In the genomic region with DNA sequence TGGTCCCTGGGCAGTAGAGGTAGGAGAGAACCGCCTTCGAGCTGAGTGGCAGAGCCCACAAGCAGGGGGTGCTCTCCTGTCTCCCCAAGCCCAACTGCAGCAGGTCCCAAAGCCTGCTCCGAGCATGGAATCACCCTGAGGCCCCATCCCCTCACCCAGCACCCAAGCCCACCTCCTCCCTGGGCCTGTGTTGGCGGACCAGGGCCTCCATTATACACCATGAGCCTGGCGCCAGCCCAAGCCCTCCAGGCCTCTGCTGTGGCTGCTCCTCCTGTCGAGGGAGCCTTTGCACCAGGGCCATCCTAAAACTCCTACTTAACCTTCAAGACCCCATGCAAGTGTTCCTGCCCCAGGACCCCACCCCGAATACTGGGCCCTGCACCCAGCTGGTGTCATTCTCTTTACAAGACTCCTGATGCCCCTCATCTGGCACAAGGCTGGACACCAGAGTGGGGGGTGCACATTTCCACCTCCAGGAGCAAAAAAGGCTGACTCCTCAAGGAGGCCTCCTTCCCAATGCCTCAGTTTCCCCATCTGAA, we compare ENCODE assay signal across 23 cellular contexts. TPM values are rescaled to one million over a fixed set of nuclear protein-coding genes. Genes with fewer than 3 reads are reported as not detected.
A peak's percentile ranks its signal among the peaks of the same experiment; 100 is the strongest.
DNase-seq lines count a peak whose midpoint lies in the region; ATAC-seq, FAIRE-seq and TF ChIP-seq lines count a peak whose summit lies in the region.
"Had no signal": no experiment of that assay in that cellular context is flagged by ENCODE, and none has a peak within 500 bp of the region (broad histone marks: within the 10 kb centered on the region; RNA-seq: fewer than 3 reads in every experiment).

No MANE protein-coding gene starts in this region.

- no peak overlapping the region for H3K4me2 ChIP-seq in IMR-90 (ENCODE audit: low read depth, low read length)
- H3K4me2 ChIP-seq: A549 had no signal

- FAIRE-seq in bronchial epithelial cell (lab: Jason Lieb, UNC), result peak; percentile 23
- FAIRE-seq: A549, GM12891, GM18507 had no signal

- H2BK15ac ChIP-seq in IMR-90 (ENCODE audit: low read depth, low read length), result no peak overlapping the region

- H4K5ac ChIP-seq in IMR-90 (ENCODE audit: low read depth, low read length), result no peak overlapping the region

- no peak overlapping the region for H3K4ac ChIP-seq in IMR-90 (ENCODE audit: low read depth, low read length)

- H3K36me3 ChIP-seq in BE2C (no peaks in the 10 kb centered on the region), IMR-90 (ENCODE audit: control insufficient read depth, insufficient read depth, low read length) (no peaks in the 10 kb centered on the region), bronchial epithelial cell (ENCODE audit: control insufficient read depth, insufficient read depth, low read length) (no peaks in the 10 kb centered on the region)

- no peak for TF ChIP-seq CTCF in BE2C (IDR thresholded peaks at IDR 0.05; ENCODE audit: low read depth, low read length)
- no peak for TF ChIP-seq CTCF in IMR-90 (conservative IDR thresholded peaks at IDR 0.05; ENCODE audit: low read depth, low read length)
- TF ChIP-seq CTCF in bronchial epithelial cell (IDR thresholded peaks at IDR 0.05; ENCODE audit: insufficient read depth, low read length, severe bottlenecking), result no peak

- H3K4me3 ChIP-seq in BE2C (ENCODE audit: low read depth, low read length), result no peak overlapping the region
- no peak overlapping the region for H3K4me3 ChIP-seq in IMR-90 (ENCODE audit: insufficient read depth, low read depth, low read length)
- no peak overlapping the region for H3K4me3 ChIP-seq in bronchial epithelial cell (ENCODE audit: low read depth, low read length)
- H3K4me3 ChIP-seq: A549 had no signal

- no peak overlapping the region for H2BK120ac ChIP-seq in IMR-90 (ENCODE audit: low read depth, low read length)

- no TSS peak for BruUV-seq in IMR-90 (replicated peaks; lab: Mats Ljungman, UMichigan)

- in situ Hi-C loops in IMR-90 (cut with MboI; ENCODE audit: low sequenced_read_pairs), result no loop called here
- in situ Hi-C loops in KBM-7 (cut with MboI; ENCODE audit: low pct_unique_long_range_greater_than_20kb, low sequenced_read_pairs), result no loop called here

- dilution Hi-C loops in IMR-90 (cut with HindIII; ENCODE audit: low sequenced_read_pairs, unreplicated experiment), result no loop called here

- WGBS in IMR-90 (ENCODE audit: extremely low coverage in 2 of 2, insufficient read length in 1 of 2), 2 experiments, result 73% methylated on average over 3 of the region's 7 CpGs; no CpG with 5 or more reads in 1 of the 2 experiments

- H3K9ac ChIP-seq in IMR-90 (ENCODE audit: low read depth, low read length), result no peak overlapping the region

- H3K4me1 ChIP-seq in BE2C, result no peaks in the 10 kb centered on the region; the same call in 1 of the 2 replicates
- H3K4me1 ChIP-seq in IMR-90 (ENCODE audit: control insufficient read depth, insufficient read depth, low read length), result peaks cover 2% of the 10 kb centered on the region; the same call in 1 of the 2 replicates
- H3K4me1 ChIP-seq: A549 had no signal

- H3K79me1 ChIP-seq in IMR-90 (ENCODE audit: low read depth in 1 of 2, low read length in 2 of 2), result no peaks in the 10 kb centered on the region

- POLR2A ChIA-PET in IMR-90 (lab: Charles Lee; ENCODE audit: unreplicated experiment), result no interaction called here

- H3K27me3 ChIP-seq in BE2C (no peaks in the 10 kb centered on the region), IMR-90 (ENCODE audit: control insufficient read depth, insufficient read depth, low read length) (peaks cover 6% of the 10 kb centered on the region; the same call in 1 of the 2 replicates), bronchial epithelial cell (ENCODE audit: control insufficient read depth, insufficient read depth, low read length) (no peaks in the 10 kb centered on the region)

- no peak overlapping the region for H3K23ac ChIP-seq in IMR-90 (ENCODE audit: low read depth, low read length)

- no peak for TF ChIP-seq POLR2A in IMR-90 (IDR thresholded peaks at IDR 0.05; ENCODE audit: low read depth, low read length)

- no peaks in the 10 kb centered on the region for H3K9me1 ChIP-seq in IMR-90 (ENCODE audit: insufficient read depth, low read length)

- H4K8ac ChIP-seq in IMR-90 (ENCODE audit: low read depth in 2 of 2, low read length in 2 of 2), result no peak overlapping the region

- H3K27ac ChIP-seq in IMR-90 (ENCODE audit: insufficient read depth, low read length), result no peak overlapping the region
- H3K27ac ChIP-seq: A549 had no signal

- H2AK9ac ChIP-seq in IMR-90 (replicated peaks; ENCODE audit: low read depth, low read length, poor library complexity), result no peak overlapping the region

- H4K91ac ChIP-seq in IMR-90 (ENCODE audit: insufficient read depth, low read depth, low read length), result no peak overlapping the region

- H2AK5ac ChIP-seq in IMR-90 (ENCODE audit: low read depth, low read length), result no peak overlapping the region

- CTCF ChIA-PET in IMR-90 (lab: Yijun Ruan, JAX), result interaction anchor here (1.3 kb wide), 1 partner anchor 10 kb away, joined by 5 read pairs; no protein-coding TSS in a partner anchor

- intact Hi-C loops in IMR-90 (cut with micrococcal nuclease), result no loop called here

- no peak overlapping the region for H3K14ac ChIP-seq in IMR-90 (replicated peaks; ENCODE audit: low read depth, low read length)

- peak; percentile 52 for DNase-seq in BE2C
- no peak for DNase-seq in IMR-90
- no peak for DNase-seq in bronchial epithelial cell (ENCODE audit: low read depth)
- DNase-seq in activated naive CD4-positive, alpha-beta T cell treated with anti-CD3 and anti-CD28 coated beads, Interleukin-2, amount 50 U/mL, for 16 hours, result no peak
- no peak for DNase-seq in KBM-7
- DNase-seq in activated CD8-positive, alpha-beta memory T cell treated with anti-CD3 and anti-CD28 coated beads, Interleukin-2, amount 50 U/mL, for 4 hours, result no peak
- DNase-seq: 8988T; ACHN; AML-193; C1 segment of cervical spinal cord; Calu3; CD4-positive, alpha-beta memory T cell; COR-L47; DMS53; DMS79 treated with DMSO at 0.1 percent for 48 hours; GF-D8; GOT3; H7; HCEC 1CT had no signal

- no peak for TF ChIP-seq RAD21 in IMR-90 (IDR thresholded peaks at IDR 0.05; ENCODE audit: low read length)

- peak overlapping the region; percentile 14 for H2AFZ ChIP-seq in IMR-90 (replicated peaks; ENCODE audit: low read length, poor library complexity)

- no peak overlapping the region for H2BK5ac ChIP-seq in IMR-90 (ENCODE audit: low read depth, low read length, poor library complexity, severe bottlenecking)

- no peak overlapping the region for H3K18ac ChIP-seq in IMR-90 (ENCODE audit: low read depth, low read length)

- H3K9me3 ChIP-seq in BE2C, result no peaks in the 10 kb centered on the region
- no peaks in the 10 kb centered on the region for H3K9me3 ChIP-seq in IMR-90 (ENCODE audit: control insufficient read depth, insufficient read depth, low read length)
- H3K9me3 ChIP-seq: A549 had no signal

- no peak overlapping the region for H3K56ac ChIP-seq in IMR-90 (ENCODE audit: extremely low read depth, insufficient read depth, low read length)

- no peaks in the 10 kb centered on the region; the same call in 1 of the 2 replicates for H4K20me1 ChIP-seq in IMR-90 (ENCODE audit: insufficient read depth, low read length)

- ATAC-seq in IMR-90 (ENCODE audit: low read depth), result no peak
- ATAC-seq: A549 had no signal

- H2BK20ac ChIP-seq in IMR-90 (ENCODE audit: low read depth, low read length), result no peak overlapping the region

TF ChIP-seq in IMR-90, 13 proteins besides CTCF, POLR2A, EP300 and RAD21 (continues in another document):
- TF ChIP-seq MAZ (IDR thresholded peaks at IDR 0.05; ENCODE audit: borderline replicate concordance, low read depth, low read length), result no peak
- TF ChIP-seq, protein P1, sequence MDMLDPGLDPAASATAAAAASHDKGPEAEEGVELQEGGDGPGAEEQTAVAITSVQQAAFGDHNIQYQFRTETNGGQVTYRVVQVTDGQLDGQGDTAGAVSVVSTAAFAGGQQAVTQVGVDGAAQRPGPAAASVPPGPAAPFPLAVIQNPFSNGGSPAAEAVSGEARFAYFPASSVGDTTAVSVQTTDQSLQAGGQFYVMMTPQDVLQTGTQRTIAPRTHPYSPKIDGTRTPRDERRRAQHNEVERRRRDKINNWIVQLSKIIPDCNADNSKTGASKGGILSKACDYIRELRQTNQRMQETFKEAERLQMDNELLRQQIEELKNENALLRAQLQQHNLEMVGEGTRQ (IDR thresholded peaks at IDR 0.05; ENCODE audit: low read depth, low read length), result no peak
- no peak for TF ChIP-seq ELK1 (IDR thresholded peaks at IDR 0.05; ENCODE audit: borderline replicate concordance, low read depth, low read length)
- no peak for TF ChIP-seq MXI1 (IDR thresholded peaks at IDR 0.05; ENCODE audit: borderline replicate concordance, low read depth, low read length)
- no peak for TF ChIP-seq CEBPB (IDR thresholded peaks at IDR 0.05; ENCODE audit: low read depth, low read length)
- no peak for TF ChIP-seq BHLHE40 (IDR thresholded peaks at IDR 0.05; ENCODE audit: low read depth, low read length)

RNA-seq across cellular contexts. Expression of gene GP1BB, which starts 16.6 kb away (rescaled TPM):
- polyA plus RNA-seq in BE2C (2012; ENCODE audit: insufficient read depth, insufficient read length, low read depth), result 46.9 TPM
- total RNA-seq in IMR-90 (2012; rRNA removed), result 0.18 and 0.28 TPM in 2 replicates
- polyA plus RNA-seq in IMR-90 (2012; rRNA removed), result 1.5 and 4.6 TPM in 2 replicates
- polyA plus RNA-seq in IMR-90 (2012; cell fraction: cytosol; rRNA removed), result 1.2 and 3.0 TPM in 2 replicates
- polyA plus RNA-seq in IMR-90 (2012; cell fraction: nucleus; rRNA removed; ENCODE audit: low replicate concordance), result 7.1 and 36.7 TPM in 2 replicates
- 0.90 TPM in 1 of 2 replicates, not detected in the other for total RNA-seq in bronchial epithelial cell
- total RNA-seq: Calu3; CD4-positive, alpha-beta memory T cell had no signal
- polyA plus RNA-seq: CD4-positive, alpha-beta memory T cell had no signal

RNA-seq across cellular contexts. Expression of gene TBX1, which starts 20.6 kb away (rescaled TPM):
- polyA plus RNA-seq in BE2C (2012; ENCODE audit: insufficient read depth, insufficient read length, low read depth), result not detected
- total RNA-seq in IMR-90 (2012; rRNA removed) (not detected in 2 replicates), bronchial epithelial cell (5.4 and 12.9 TPM in 2 replicates)
- 0.03 and 0.13 TPM in 2 replicates for polyA plus RNA-seq in IMR-90 (2012; rRNA removed)
- polyA plus RNA-seq in IMR-90 (2012; cell fraction: cytosol; rRNA removed), result 0.03 TPM in 1 of 2 replicates, not detected in the other
- polyA plus RNA-seq in IMR-90 (2012; cell fraction: nucleus; rRNA removed; ENCODE audit: low replicate concordance), result 0.08 and 0.36 TPM in 2 replicates
- total RNA-seq: Calu3; CD4-positive, alpha-beta memory T cell had no signal
- polyA plus RNA-seq: BJ; CD4-positive, alpha-beta memory T cell had no signal

RNA-seq across cellular contexts. Expression of gene SEPTIN5, which starts 25.7 kb away (rescaled TPM):
- polyA plus RNA-seq in BE2C (2012; ENCODE audit: insufficient read depth, insufficient read length, low read depth), result 113 TPM
- total RNA-seq in IMR-90 (2012; rRNA removed) (16.8 and 17.2 TPM in 2 replicates), bronchial epithelial cell (5.8 and 18.3 TPM in 2 replicates)
- polyA plus RNA-seq in IMR-90 (2012; rRNA removed), result 20.7 and 22.3 TPM in 2 replicates
- 10.4 and 22.8 TPM in 2 replicates for polyA plus RNA-seq in IMR-90 (2012; cell fraction: cytosol; rRNA removed)
- 65.7 and 90.4 TPM in 2 replicates for polyA plus RNA-seq in IMR-90 (2012; cell fraction: nucleus; rRNA removed; ENCODE audit: low replicate concordance)
- total RNA-seq: CD4-positive, alpha-beta memory T cell had no signal
- polyA plus RNA-seq: CD4-positive, alpha-beta memory T cell had no signal
